In the genomic region with DNA sequence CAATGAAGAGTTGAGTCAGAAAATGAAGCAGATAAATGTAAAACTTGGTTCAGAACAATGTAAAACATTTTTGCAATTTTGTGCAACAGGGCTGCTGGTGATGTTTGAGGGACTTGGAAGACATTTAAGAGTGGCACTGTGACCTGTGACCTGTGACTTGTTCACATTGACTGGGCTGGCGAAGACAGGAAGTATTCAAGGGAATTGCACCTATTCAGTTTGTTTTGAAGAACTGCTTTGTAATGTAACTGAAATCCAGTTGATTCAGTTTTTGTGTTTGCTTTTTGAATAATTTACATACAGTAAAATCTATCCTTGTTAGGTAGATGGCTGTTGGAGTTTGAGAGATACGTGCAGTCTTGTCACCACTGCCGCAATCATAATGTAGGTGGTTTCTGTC, we compare ENCODE assay signal across 27 cellular contexts. TPM values are rescaled to one million over a fixed set of nuclear protein-coding genes. Genes with fewer than 3 reads are reported as not detected.
A peak's percentile ranks its signal among the peaks of the same experiment; 100 is the strongest.
DNase-seq lines count a peak whose midpoint lies in the region; ATAC-seq and TF ChIP-seq lines count a peak whose summit lies in the region.
"Had no signal": no experiment of that assay in that cellular context is flagged by ENCODE, and none has a peak within 500 bp of the region (broad histone marks: within the 10 kb centered on the region; RNA-seq: fewer than 3 reads in every experiment).

No MANE protein-coding gene starts in this region.

- no peak for ATAC-seq in activated naive CD8-positive, alpha-beta T cell treated with anti-CD3 and anti-CD28 coated beads, Interleukin-2, amount 50 U/mL, for 24 hours
- ATAC-seq in left colon: peak; percentile 74
- no peak for ATAC-seq in HG02759 (IDR thresholded peaks at IDR 0.05; ENCODE audit: unreplicated experiment)
- ATAC-seq: activated T-helper 17 cell treated with anti-CD3 and anti-CD28 coated beads, Interleukin-2, amount 50 U/mL, for 72 hours; heart right ventricle; stimulated activated memory B cell treated with anti-CD40 and anti-IgM and Interleukin-4, amounts not matched to agents 10 μg/mL and 1 μg/mL and 100 μg/mL, for 72 hours had no signal

- intact Hi-C loops in OCI-LY7 (cut with micrococcal nuclease; ENCODE audit: unreplicated experiment) (no loop called here), left colon (cut with DNase I, micrococcal nuclease) (no loop called here), transverse colon (cut with DNase I; ENCODE audit: low total_unique reads) (no loop called here)

- H2AFZ ChIP-seq in OCI-LY7 (ENCODE audit: low read length): no peak overlapping the region

- peaks cover 35% of the 10 kb centered on the region for H3K4me1 Mint-ChIP-seq in activated naive CD8-positive, alpha-beta T cell treated with anti-CD3 and anti-CD28 coated beads, Interleukin-2, amount 50 U/mL, for 24 hours
- peaks cover 13% of the 10 kb centered on the region for H3K4me1 Mint-ChIP-seq in activated naive CD8-positive, alpha-beta T cell treated with anti-CD3 and anti-CD28 coated beads for 36 hours
- H3K4me1 Mint-ChIP-seq: endodermal cell had no signal

- H3K79me2 ChIP-seq in OCI-LY7 (ENCODE audit: insufficient read depth, low read depth, low read length): peaks cover 90% of the 10 kb centered on the region

- in situ Hi-C loops in transverse colon (cut with MboI; ENCODE audit: low pct_ligation_motif_present in 1 of 4, low pct_unique_long_range_greater_than_20kb in 1 of 4, low sequenced_read_pairs in 3 of 4): no loop called here

- H3K36me3 ChIP-seq in OCI-LY7 (ENCODE audit: insufficient read depth, low read length) (peaks cover 22% of the 10 kb centered on the region), transverse colon (no peaks in the 10 kb centered on the region)
- H3K36me3 ChIP-seq: heart right ventricle, right lobe of liver, suprapubic skin had no signal

- no peak for DNase-seq in activated naive CD8-positive, alpha-beta T cell treated with anti-CD3 and anti-CD28 coated beads, Interleukin-2, amount 50 U/mL, for 24 hours
- no peak for DNase-seq in activated naive CD8-positive, alpha-beta T cell treated with anti-CD3 and anti-CD28 coated beads for 36 hours
- DNase-seq in OCI-LY7 (ENCODE audit: low spot score) (peak; percentile 45), left colon (no peak), transverse colon (no peak), SHP77 (lab: John Stamatoyannopoulos, UW) (no peak), amniotic stem cell (lab: John Stamatoyannopoulos, UW) (no peak)
- DNase-seq: ACHN; activated CD4-positive, alpha-beta T cell treated with anti-CD3 and anti-CD28 coated beads, Interleukin-2, amount 10 ng/mL, durations not matched to agents 7 days and 5 days; cortex of kidney; DMS53; endodermal cell; foreskin fibroblast; GF-D8; heart right ventricle; mammary epithelial cell; NCI-H187; NCI-H2171; NCI-H510A treated with DMSO at 0.1 percent for 48 hours; right lobe of liver; stimulated activated CD4-positive, alpha-beta T cell treated with anti-CD3 and anti-CD28 coated beads, Interleukin-4, amount 100 ng/mL, for 4 hours had no signal

- no peak for TF ChIP-seq EP300 in transverse colon (IDR thresholded peaks at IDR 0.05; ENCODE audit: low read depth)

- H3K27ac Mint-ChIP-seq in activated naive CD8-positive, alpha-beta T cell treated with anti-CD3 and anti-CD28 coated beads, Interleukin-2, amount 50 U/mL, for 24 hours: peak overlapping the region; percentile 28
- no peak overlapping the region for H3K27ac Mint-ChIP-seq in activated naive CD8-positive, alpha-beta T cell treated with anti-CD3 and anti-CD28 coated beads for 36 hours
- H3K27ac Mint-ChIP-seq: activated CD4-positive, alpha-beta T cell treated with anti-CD3 and anti-CD28 coated beads, Interleukin-2, amount 10 ng/mL, durations not matched to agents 7 days and 5 days; activated naive CD4-positive, alpha-beta T cell treated with anti-CD3 and anti-CD28 coated beads, Interleukin-2, amount 50 U/mL, for 24 hours; activated T-helper 17 cell treated with anti-CD3 and anti-CD28 coated beads, Interleukin-2, amount 50 U/mL, for 72 hours; endodermal cell; stimulated activated memory B cell treated with anti-CD40 and anti-IgM and Interleukin-4, amounts not matched to agents 10 μg/mL and 1 μg/mL and 100 μg/mL, for 72 hours had no signal

- no peak overlapping the region for H3K4me3 Mint-ChIP-seq in activated naive CD8-positive, alpha-beta T cell treated with anti-CD3 and anti-CD28 coated beads, Interleukin-2, amount 50 U/mL, for 24 hours
- no peak overlapping the region for H3K4me3 Mint-ChIP-seq in activated naive CD8-positive, alpha-beta T cell treated with anti-CD3 and anti-CD28 coated beads for 36 hours
- H3K4me3 Mint-ChIP-seq: activated CD4-positive, alpha-beta T cell treated with anti-CD3 and anti-CD28 coated beads, Interleukin-2, amount 10 ng/mL, durations not matched to agents 7 days and 5 days; activated naive CD4-positive, alpha-beta T cell treated with anti-CD3 and anti-CD28 coated beads, Interleukin-2, amount 50 U/mL, for 24 hours; activated T-helper 17 cell treated with anti-CD3 and anti-CD28 coated beads, Interleukin-2, amount 50 U/mL, for 72 hours; endodermal cell; stimulated activated memory B cell treated with anti-CD40 and anti-IgM and Interleukin-4, amounts not matched to agents 10 μg/mL and 1 μg/mL and 100 μg/mL, for 72 hours had no signal

- H3K4me1 ChIP-seq in OCI-LY7 (ENCODE audit: insufficient read depth, low read length, poor library complexity, severe bottlenecking) (peaks cover 79% of the 10 kb centered on the region), transverse colon (peaks cover 0 to 21% (median 2%) of the 10 kb centered on the region in 4 donors)
- H3K4me1 ChIP-seq: right lobe of liver had no signal

- no peaks in the 10 kb centered on the region for H3K9me3 ChIP-seq in OCI-LY7 (ENCODE audit: low read length)
- no peaks in the 10 kb centered on the region for H3K9me3 ChIP-seq in transverse colon
- H3K9me3 ChIP-seq: heart right ventricle, right lobe of liver, suprapubic skin had no signal

- H3K4me3 ChIP-seq in OCI-LY7 (ENCODE audit: low read depth, low read length, poor library complexity, severe bottlenecking): no peak overlapping the region
- no peak overlapping the region for H3K4me3 ChIP-seq in transverse colon
- H3K4me3 ChIP-seq: heart right ventricle, right lobe of liver, suprapubic skin had no signal

- peak overlapping the region; percentile 24 for H3K4me2 ChIP-seq in OCI-LY7 (ENCODE audit: low read length)

- H3K27me3 ChIP-seq in transverse colon: no peaks in the 10 kb centered on the region
- H3K27me3 ChIP-seq: right lobe of liver, suprapubic skin had no signal

- H3K9me3 Mint-ChIP-seq in activated naive CD8-positive, alpha-beta T cell treated with anti-CD3 and anti-CD28 coated beads, Interleukin-2, amount 50 U/mL, for 24 hours: no peaks in the 10 kb centered on the region
- peaks cover 3% of the 10 kb centered on the region for H3K9me3 Mint-ChIP-seq in activated naive CD8-positive, alpha-beta T cell treated with anti-CD3 and anti-CD28 coated beads for 36 hours
- H3K9me3 Mint-ChIP-seq: activated naive CD4-positive, alpha-beta T cell treated with anti-CD3 and anti-CD28 coated beads, Interleukin-2, amount 50 U/mL, for 24 hours; activated T-helper 17 cell treated with anti-CD3 and anti-CD28 coated beads, Interleukin-2, amount 50 U/mL, for 72 hours; endodermal cell; stimulated activated memory B cell treated with anti-CD40 and anti-IgM and Interleukin-4, amounts not matched to agents 10 μg/mL and 1 μg/mL and 100 μg/mL, for 72 hours had no signal

- no peaks in the 10 kb centered on the region for H3K27me3 Mint-ChIP-seq in activated naive CD8-positive, alpha-beta T cell treated with anti-CD3 and anti-CD28 coated beads, Interleukin-2, amount 50 U/mL, for 24 hours
- H3K27me3 Mint-ChIP-seq in activated naive CD8-positive, alpha-beta T cell treated with anti-CD3 and anti-CD28 coated beads for 36 hours: no peaks in the 10 kb centered on the region
- H3K27me3 Mint-ChIP-seq: activated CD4-positive, alpha-beta T cell treated with anti-CD3 and anti-CD28 coated beads, Interleukin-2, amount 10 ng/mL, durations not matched to agents 7 days and 5 days; activated naive CD4-positive, alpha-beta T cell treated with anti-CD3 and anti-CD28 coated beads, Interleukin-2, amount 50 U/mL, for 24 hours; activated T-helper 17 cell treated with anti-CD3 and anti-CD28 coated beads, Interleukin-2, amount 50 U/mL, for 72 hours; stimulated activated memory B cell treated with anti-CD40 and anti-IgM and Interleukin-4, amounts not matched to agents 10 μg/mL and 1 μg/mL and 100 μg/mL, for 72 hours had no signal

- H3K9me2 ChIP-seq in OCI-LY7 (ENCODE audit: insufficient read depth, low read length): no peaks in the 10 kb centered on the region

- WGBS in transverse colon (ENCODE audit: low coverage in 1 of 2), 2 donors: 35 to 74% methylated on average over 3 of the region's 3 CpGs

- H3K27ac ChIP-seq in OCI-LY7 (ENCODE audit: low read depth, low read length, poor library complexity, severe bottlenecking) (peak overlapping the region; percentile 13), transverse colon (peak overlapping the region in 3 of 4 donors; percentile 7 to 15 (median 10))
- H3K27ac ChIP-seq: heart right ventricle, HL-60, right lobe of liver, suprapubic skin had no signal

- no peak for TF ChIP-seq CTCF in OCI-LY7 (conservative IDR thresholded peaks at IDR 0.05; ENCODE audit: low read length)
- TF ChIP-seq CTCF in transverse colon (IDR thresholded peaks at IDR 0.05): no peak

- peaks cover 6% of the 10 kb centered on the region for H3K36me3 Mint-ChIP-seq in activated naive CD8-positive, alpha-beta T cell treated with anti-CD3 and anti-CD28 coated beads, Interleukin-2, amount 50 U/mL, for 24 hours (ENCODE audit: low read depth)
- peaks cover 9% of the 10 kb centered on the region for H3K36me3 Mint-ChIP-seq in activated naive CD8-positive, alpha-beta T cell treated with anti-CD3 and anti-CD28 coated beads for 36 hours

- TF ChIP-seq POLR2A in transverse colon (IDR thresholded peaks at IDR 0.05): no peak

- BruUV-seq in OCI-LY7 (replicated peaks; lab: Mats Ljungman, UMichigan): no TSS peak

- CTCF ChIA-PET in OCI-LY7 (lab: Charles Lee; ENCODE audit: unreplicated experiment): no interaction called here

- H4K20me1 ChIP-seq in OCI-LY7 (ENCODE audit: insufficient read depth, low read length): no peaks in the 10 kb centered on the region

- POLR2A ChIA-PET in OCI-LY7 (lab: Charles Lee): interaction anchor here (1.5 kb wide), 1 partner anchor 10 kb away, joined by 10 read pairs; no protein-coding TSS in a partner anchor

RNA-seq across cellular contexts. Expression of a gene that starts 35.4 kb away (rescaled TPM):
- 10 to 100 TPM; 12.1 to 12.6 TPM for total RNA-seq in activated naive CD8-positive, alpha-beta T cell treated with anti-CD3 and anti-CD28 coated beads for 36 hours
- total RNA-seq in OCI-LY7 (2014; rRNA removed; shearing (Covaris generic)): 73.2 and 75.0 TPM in 2 replicates
- 90.6 and 91.6 TPM in 2 replicates for total RNA-seq in OCI-LY7 (2022)
- 100 to 1,000 TPM in 1 of 2 donors, 10 to 100 TPM in 1; 64.8 to 103 TPM for total RNA-seq in left colon
- 100 to 1,000 TPM; 108 to 409 (median 144) TPM for total RNA-seq in transverse colon

Comparison
In these comparisons a context has a peak if more than half of its experiments do, and no peak if none do; other contexts are left out.
1. RNA of a gene that starts 35.4 kb away (total RNA-seq): 108 to 409 TPM in transverse colon, 64.8 to 103 TPM in left colon and 73.2 to 91.6 TPM in OCI-LY7; 12.1 to 12.6 TPM in activated naive CD8-positive, alpha-beta T cell treated with anti-CD3 and anti-CD28 coated beads for 36 hours; every median in the first group is over 4 times any median in the second.